ENCODE assay signal across 25 cellular contexts in genomic region chr3:28067014-28067413, GRCh38.
DNase-seq lines count a peak whose midpoint lies in the region; ATAC-seq, FAIRE-seq and TF ChIP-seq lines count a peak whose summit lies in the region.
"Had no signal": no experiment of that assay in that cellular context is flagged by ENCODE, and none has a peak within 500 bp of the region (broad histone marks: within the 10 kb centered on the region; RNA-seq: fewer than 3 reads in every experiment).

No MANE protein-coding gene starts in this region.

- no peak overlapping the region for H2BK15ac ChIP-seq in H1 (ENCODE audit: low read length)

- no peaks in the 10 kb centered on the region for H3F3A ChIP-seq in GM23338 (replicated peaks; ENCODE audit: low read depth)

- H3K27me3 Mint-ChIP-seq in GM23338 (ENCODE audit: insufficient read depth, low read depth, poor library complexity): no peaks in the 10 kb centered on the region
- H3K27me3 Mint-ChIP-seq: CD4-positive, CD25-positive, alpha-beta regulatory T cell; CD8-positive, alpha-beta memory T cell had no signal

- POLR2A ChIA-PET in HEK293 (lab: Yijun Ruan, JAX): no interaction called here
- POLR2A ChIA-PET in H1 (lab: Charles Lee; ENCODE audit: partially characterized antibody): interaction anchor here (0.6 to 1.1 kb wide), 2 partner anchors 10 to 189 kb away, joined by 3 to 4 read pairs; no protein-coding TSS in a partner anchor
- POLR2A ChIA-PET in GM10248 (lab: Yijun Ruan, JAX): no interaction called here

- H3K27me3 ChIP-seq in GM23338 (ENCODE audit: insufficient read depth) (no peaks in the 10 kb centered on the region), H1 (replicated peaks in 1 of 4; ENCODE audit: control insufficient read depth in 3 of 4, extremely low read depth in 1 of 4, insufficient read depth in 3 of 4, low read length in 3 of 4) (no peaks in the 10 kb centered on the region)
- H3K27me3 ChIP-seq: BE2C, BLaER1 had no signal

- no peak overlapping the region for H2BK120ac ChIP-seq in H1 (replicated peaks; ENCODE audit: low read depth, low read length)

- H3K9ac ChIP-seq in H1 (replicated peaks in 1 of 4; ENCODE audit: extremely low read depth in 1 of 4, low read depth in 3 of 4, low read length in 3 of 4): peak overlapping the region in 1 of 4 experiments; percentile 8; a peak in 1 of 7 replicates
- H3K9ac ChIP-seq: BLaER1 had no signal

- TF ChIP-seq EP300 in H1 (IDR thresholded peaks at IDR 0.05; ENCODE audit: borderline replicate concordance in 1 of 2, low read depth in 2 of 2, low read length in 2 of 2): no peak

- ATAC-seq in GM23338: no peak
- ATAC-seq in GM21528 (IDR thresholded peaks at IDR 0.05; ENCODE audit: low FRiP score, unreplicated experiment): no peak

- peaks cover 4% of the 10 kb centered on the region; the same call in 2 of the 3 replicates for H3K4me1 Mint-ChIP-seq in GM23338
- H3K4me1 Mint-ChIP-seq: CD14-positive monocyte; CD4-positive, alpha-beta memory T cell; CD4-positive, CD25-positive, alpha-beta regulatory T cell; CD8-positive, alpha-beta memory T cell had no signal

- H3K14ac ChIP-seq in H1 (ENCODE audit: insufficient read length): no peak overlapping the region

- CTCF ChIA-PET in HEK293 (lab: Yijun Ruan, JAX) (no interaction called here), H1 (lab: Charles Lee; ENCODE audit: partially characterized antibody) (no interaction called here), GM10248 (lab: Yijun Ruan, JAX) (interaction anchor here (1.2 to 2.4 kb wide), 3 partner anchors 10 to 18 kb away, joined by 4 to 5 read pairs (median 4); no protein-coding TSS in a partner anchor)

- peaks cover 25% of the 10 kb centered on the region for H3K9me3 Mint-ChIP-seq in GM23338

- no peak overlapping the region for H3K27ac Mint-ChIP-seq in GM23338
- H3K27ac Mint-ChIP-seq: CD14-positive monocyte; CD4-positive, alpha-beta memory T cell; CD4-positive, CD25-positive, alpha-beta regulatory T cell; CD8-positive, alpha-beta memory T cell had no signal

- H3K4me3 ChIP-seq in GM23338 (no peak overlapping the region), HEK293 (ENCODE audit: low read depth, low read length) (no peak overlapping the region), H1 (ENCODE audit: extremely low read depth in 1 of 4, insufficient read depth in 2 of 4, low read depth in 3 of 4, low read length in 4 of 4) (no peak overlapping the region)
- H3K4me3 ChIP-seq: BLaER1 had no signal

- H3K4ac ChIP-seq in H1 (replicated peaks; ENCODE audit: insufficient read length, low read depth, low read length): peak overlapping the region; percentile 44

- no peak overlapping the region for H3K4me3 Mint-ChIP-seq in GM23338
- H3K4me3 Mint-ChIP-seq: CD14-positive monocyte; CD4-positive, alpha-beta memory T cell; CD4-positive, CD25-positive, alpha-beta regulatory T cell; CD8-positive, alpha-beta memory T cell had no signal

- H2BK20ac ChIP-seq in H1 (ENCODE audit: low read length): no peak overlapping the region

- H3K56ac ChIP-seq in H1 (replicated peaks; ENCODE audit: insufficient read length, low read depth, low read length): no peak overlapping the region

- no peak overlapping the region for H2BK12ac ChIP-seq in H1 (ENCODE audit: low read depth, low read length)

- TF ChIP-seq CTCF in GM23338 (conservative IDR thresholded peaks at IDR 0.05; ENCODE audit: low read depth in 2 of 2) (no peak), HEK293 (tag by site-specific recombination; IDR thresholded peaks at IDR 0.05) (no peak), H1 (IDR thresholded peaks at IDR 0.05; ENCODE audit: control extremely low read depth in 1 of 3, insufficient read depth in 1 of 3, low read depth in 1 of 3, low read length in 3 of 3) (no peak), GM10248 (IDR thresholded peaks at IDR 0.05; ENCODE audit: control extremely low read depth, extremely low read depth, low read depth, missing control alignments) (no peak)

- no peak overlapping the region for H4K91ac ChIP-seq in H1 (replicated peaks; ENCODE audit: insufficient read length, low read length)

- peaks cover 10% of the 10 kb centered on the region; the same call in 2 of the 3 replicates for H3K36me3 Mint-ChIP-seq in GM23338 (ENCODE audit: low read depth)
- H3K36me3 Mint-ChIP-seq: CD14-positive monocyte; CD4-positive, alpha-beta memory T cell; CD4-positive, CD25-positive, alpha-beta regulatory T cell had no signal

- H3K79me2 ChIP-seq in GM23338 (replicated peaks; ENCODE audit: insufficient read depth): no peaks in the 10 kb centered on the region
- no peaks in the 10 kb centered on the region for H3K79me2 ChIP-seq in H1 (ENCODE audit: control insufficient read depth in 1 of 2, insufficient read depth in 2 of 2, low read length in 2 of 2)

- H3K36me3 ChIP-seq in GM23338 (ENCODE audit: insufficient read depth): 0 out of 2 replicates have a peak, but pooled peaks cover 6% of the 10 kb centered on the region
- no peaks in the 10 kb centered on the region for H3K36me3 ChIP-seq in HEK293 (ENCODE audit: control insufficient read depth in 2 of 2, insufficient read depth in 1 of 2, low read length in 2 of 2)
- H3K36me3 ChIP-seq in H1 (ENCODE audit: control insufficient read depth in 2 of 4, insufficient read depth in 4 of 4, low read length in 3 of 4): no peaks in the 10 kb centered on the region
- H3K36me3 ChIP-seq: BE2C, BLaER1 had no signal

- 89% methylated on average over 2 of the region's 2 CpGs; no CpG with 5 or more reads in 1 of the 2 experiments for WGBS in H1 (ENCODE audit: extremely low coverage in 1 of 2, insufficient coverage in 1 of 2, insufficient read length in 1 of 2, insufficient replicate concordance in 2 of 2, low coverage in 1 of 2, low lambda C conversion rate in 2 of 2, missing lambda C conversion rate in 1 of 2), 2 experiments

- H3K27ac ChIP-seq in GM23338 (ENCODE audit: low read depth) (no peak overlapping the region), HEK293 (ENCODE audit: extremely low read depth, low read depth, low read length) (no peak overlapping the region), H1 (ENCODE audit: low read depth, low read length) (no peak overlapping the region)
- H3K27ac ChIP-seq: BLaER1 had no signal

- no peaks in the 10 kb centered on the region for H3K4me1 ChIP-seq in GM23338 (ENCODE audit: insufficient read depth)
- H3K4me1 ChIP-seq in HEK293 (ENCODE audit: control insufficient read depth, insufficient read depth, low read length): no peaks in the 10 kb centered on the region
- no peaks in the 10 kb centered on the region for H3K4me1 ChIP-seq in H1 (replicated peaks in 1 of 4; ENCODE audit: control insufficient read depth in 3 of 4, insufficient read depth in 4 of 4, low read length in 3 of 4)
- H3K4me1 ChIP-seq: BE2C, BLaER1 had no signal

- no peak for TF ChIP-seq POLR2A in H1 (IDR thresholded peaks at IDR 0.05; ENCODE audit: control extremely low read depth in 1 of 2, low read depth in 2 of 2, low read length in 2 of 2)

- no peak overlapping the region for H2BK5ac ChIP-seq in H1 (ENCODE audit: low read depth, low read length)

- H3K23me2 ChIP-seq in H1 (ENCODE audit: low read depth, low read length): no peaks in the 10 kb centered on the region

- H4K5ac ChIP-seq in H1 (ENCODE audit: insufficient read length, low read depth, low read length): no peak overlapping the region

- no peak overlapping the region for H3K18ac ChIP-seq in H1 (ENCODE audit: extremely low read depth, low read length)

- H3K23ac ChIP-seq in H1 (ENCODE audit: insufficient read length): no peak overlapping the region

- no peaks in the 10 kb centered on the region for H4K20me1 ChIP-seq in GM23338 (replicated peaks; ENCODE audit: insufficient read depth)
- no peaks in the 10 kb centered on the region for H4K20me1 ChIP-seq in H1 (replicated peaks in 1 of 2; ENCODE audit: control insufficient read depth in 1 of 2, insufficient read depth in 2 of 2, low read length in 2 of 2)
- H4K20me1 ChIP-seq: BLaER1 had no signal

- DNase-seq in GM23338 (ENCODE audit: low spot score) (no peak), H1 (ENCODE audit: low read depth in 1 of 2, low spot score in 2 of 2) (no peak), GM10248 (ENCODE audit: extremely low spot score) (no peak)
- DNase-seq: 8988T; ACHN; BE2C; C1 segment of cervical spinal cord; CD4-positive, alpha-beta memory T cell; CD4-positive, CD25-positive, alpha-beta regulatory T cell; CD8-positive, alpha-beta memory T cell; COR-L47; DMS 273 treated with DMSO at 0.1 percent for 48 hours; DMS153; DMS53; DMS79; DND-41; EL; GDM1 had no signal

- H2AK5ac ChIP-seq in H1 (ENCODE audit: low read depth, low read length): no peak overlapping the region

- H2AFZ ChIP-seq in GM23338 (no peak overlapping the region), H1 (ENCODE audit: low read length) (no peak overlapping the region)

- no peaks in the 10 kb centered on the region for H3K9me2 ChIP-seq in GM23338 (ENCODE audit: insufficient read depth)

- TF ChIP-seq RAD21 in H1 (IDR thresholded peaks at IDR 0.05 in 1 of 2, conservative IDR thresholded peaks at IDR 0.05 in 1 of 2; ENCODE audit: low read depth in 2 of 2, low read length in 2 of 2): no peak

- H3K79me1 ChIP-seq in H1 (ENCODE audit: low read depth, low read length): no peaks in the 10 kb centered on the region

- no peak overlapping the region for H4K8ac ChIP-seq in H1 (ENCODE audit: extremely low read depth, insufficient read depth, low read length)

- FAIRE-seq in H1 (lab: Jason Lieb, UNC): no peak
- FAIRE-seq: A204.1, GM12891, GM19239 had no signal

- H3K9me3 ChIP-seq in HEK293 (ENCODE audit: control insufficient read depth, insufficient read depth, low read depth, low read length) (no peaks in the 10 kb centered on the region), H1 (ENCODE audit: insufficient read depth in 2 of 2, low read depth in 1 of 2, low read length in 1 of 2) (peaks cover 0 to 8% of the 10 kb centered on the region in 2 experiments; a peak in 1 of 4 replicates)
- H3K9me3 ChIP-seq: BE2C, BLaER1 had no signal

- H3K4me2 ChIP-seq in GM23338: peak overlapping the region; percentile 42; the same call in 1 of the 2 replicates
- no peak overlapping the region for H3K4me2 ChIP-seq in H1 (ENCODE audit: insufficient read depth in 1 of 2, low read depth in 2 of 2, low read length in 2 of 2)
- H3K4me2 ChIP-seq: BLaER1 had no signal

TF ChIP-seq in HEK293, 187 proteins besides CTCF, POLR2A, EP300 and RAD21 (continues in another document):
- no peak for TF ChIP-seq KLF1 (tag by site-specific recombination; IDR thresholded peaks at IDR 0.05)

TF ChIP-seq in H1, 55 proteins besides CTCF, POLR2A, EP300 and RAD21:
- TF ChIP-seq KDM4A (IDR thresholded peaks at IDR 0.05; ENCODE audit: low read depth, low read length, severe bottlenecking) (no peak), POLR2AphosphoS5 (IDR thresholded peaks at IDR 0.05; ENCODE audit: low read depth, low read length) (no peak), SP2 (IDR thresholded peaks at IDR 0.05; ENCODE audit: low read length) (no peak), CREB1 (IDR thresholded peaks at IDR 0.05) (no peak), EZH2 (IDR thresholded peaks at IDR 0.05; ENCODE audit: low read depth, low read length, severe bottlenecking) (no peak), TAF7 (optimal IDR thresholded peaks at IDR 0.05; ENCODE audit: borderline replicate concordance, low read depth, low read length) (no peak), TAF1 (IDR thresholded peaks at IDR 0.05; ENCODE audit: low read depth, low read length) (no peak), SUZ12 (IDR thresholded peaks at IDR 0.05; ENCODE audit: low read length) (no peak), RXRA (IDR thresholded peaks at IDR 0.05; ENCODE audit: insufficient read depth, low read depth, low read length) (no peak)
